In genomic region chr16:79175286-79176057, GRCh38 we compare ENCODE assay signal across 23 cellular contexts.
DNase-seq lines count a peak whose midpoint lies in the region; ATAC-seq, FAIRE-seq and TF ChIP-seq lines count a peak whose summit lies in the region.
"Had no signal": no experiment of that assay in that cellular context is flagged by ENCODE, and none has a peak within 500 bp of the region (broad histone marks: within the 10 kb centered on the region; RNA-seq: fewer than 3 reads in every experiment).

No MANE protein-coding gene starts in this region.

- H3K9me3 Mint-ChIP-seq in neural progenitor cell = peaks cover 7% of the 10 kb centered on the region

- H3K9ac ChIP-seq in BLaER1 (no peak overlapping the region), DND-41 (ENCODE audit: low read depth, low read length) (no peak overlapping the region), K562 (ENCODE audit: insufficient read depth in 1 of 2, low read depth in 2 of 2, low read length in 2 of 2) (no peak overlapping the region), mesendoderm (ENCODE audit: low read length) (no peak overlapping the region), neural progenitor cell (no peak overlapping the region)

- no peak overlapping the region for H2BK5ac ChIP-seq in mesendoderm (ENCODE audit: low read length)

- H3K4me3 ChIP-seq in BLaER1 = no peak overlapping the region
- H3K4me3 ChIP-seq in DND-41 (ENCODE audit: low read depth in 1 of 2, low read length in 2 of 2) = no peak overlapping the region
- no peak overlapping the region for H3K4me3 ChIP-seq in K562
- H3K4me3 ChIP-seq in mesendoderm (ENCODE audit: low read length) = no peak overlapping the region
- no peak overlapping the region for H3K4me3 ChIP-seq in neural progenitor cell
- H3K4me3 ChIP-seq: PC-9 had no signal

- in situ Hi-C loops in K562 (cut with MboI) = no loop called here

- H3K27me3 ChIP-seq in BLaER1 (no peaks in the 10 kb centered on the region), DND-41 (ENCODE audit: insufficient read depth, low read length, poor library complexity) (no peaks in the 10 kb centered on the region), K562 (ENCODE audit: control insufficient read depth in 2 of 2, insufficient read depth in 2 of 2, low read length in 2 of 2) (no peaks in the 10 kb centered on the region; a peak in 2 of 5 replicates), mesendoderm (ENCODE audit: insufficient read depth, low read length, poor library complexity) (no peaks in the 10 kb centered on the region), neural progenitor cell (no peaks in the 10 kb centered on the region)

- TF ChIP-seq EP300 in K562 (IDR thresholded peaks at IDR 0.05; ENCODE audit: low read length) = no peak

- H3K4me1 Mint-ChIP-seq in neural progenitor cell = peaks cover 3% of the 10 kb centered on the region
- H3K4me1 Mint-ChIP-seq: CD4-positive, CD25-positive, alpha-beta regulatory T cell had no signal

- H3K9me1 ChIP-seq in K562 (ENCODE audit: control insufficient read depth, insufficient read depth, low read length) = no peaks in the 10 kb centered on the region

- H2AK5ac ChIP-seq in mesendoderm (ENCODE audit: low read length) = no peak overlapping the region

- H2AFZ ChIP-seq in DND-41 (ENCODE audit: low read depth, low read length) (no peak overlapping the region), K562 (ENCODE audit: low read depth, low read length) (no peak overlapping the region), neural progenitor cell (replicated peaks) (no peak overlapping the region)
- H2AFZ ChIP-seq: PC-9 had no signal

- TF ChIP-seq POLR2A in K562 (conservative IDR thresholded peaks at IDR 0.05) = no peak

- POLR2A ChIA-PET in K562 (lab: Yijun Ruan, JAX) = interaction anchor here (1.1 to 1.4 kb wide), 2 partner anchors 12 to 196 kb away, joined by 3 read pairs; no protein-coding TSS in a partner anchor

- CTCF ChIA-PET in K562 (lab: Yijun Ruan, JAX; ENCODE audit: low intra/inter-chr PET ratio) = no interaction called here

- no peak overlapping the region for H2BK120ac ChIP-seq in mesendoderm (ENCODE audit: low read depth, low read length)

- no peaks in the 10 kb centered on the region for H4K20me1 ChIP-seq in BLaER1
- no peaks in the 10 kb centered on the region for H4K20me1 ChIP-seq in DND-41 (ENCODE audit: insufficient read depth, low read length)
- H4K20me1 ChIP-seq in K562 (replicated peaks; ENCODE audit: control insufficient read depth, insufficient read depth, low read length) = no peaks in the 10 kb centered on the region
- no peaks in the 10 kb centered on the region for H4K20me1 ChIP-seq in neural progenitor cell (ENCODE audit: low read depth)

- H3K27ac Mint-ChIP-seq in neural progenitor cell = no peak overlapping the region
- H3K27ac Mint-ChIP-seq: CD4-positive, CD25-positive, alpha-beta regulatory T cell had no signal

- intact Hi-C loops in K562 (cut with micrococcal nuclease) = no loop called here

- H3K9me3 ChIP-seq in BLaER1 = peaks cover 21% of the 10 kb centered on the region; the same call in 1 of the 2 replicates
- no peaks in the 10 kb centered on the region for H3K9me3 ChIP-seq in DND-41 (ENCODE audit: insufficient read depth, low read length, severe bottlenecking)
- H3K9me3 ChIP-seq in K562 (replicated peaks; ENCODE audit: control insufficient read depth, insufficient read depth, low read depth, low read length) = no peaks in the 10 kb centered on the region; the same call in 1 of the 2 replicates
- H3K9me3 ChIP-seq in neural progenitor cell (ENCODE audit: low read depth) = no peaks in the 10 kb centered on the region

- H4K8ac ChIP-seq in mesendoderm (ENCODE audit: low read depth, low read length) = no peak overlapping the region

- no peak overlapping the region for H3K4me3 Mint-ChIP-seq in neural progenitor cell
- H3K4me3 Mint-ChIP-seq: CD4-positive, CD25-positive, alpha-beta regulatory T cell had no signal

- under 1% methylated on average over 6 of the region's 6 CpGs for WGBS in K562 (ENCODE audit: insufficient coverage, low coverage, missing lambda C conversion rate)
- no CpG with 5 or more reads among the region's 6 CpGs for WGBS in mesendoderm (ENCODE audit: extremely low coverage, insufficient coverage, low lambda C conversion rate)

- H3K4ac ChIP-seq in mesendoderm (ENCODE audit: low read depth, low read length) = no peak overlapping the region

- no peak for ATAC-seq in DND-41 (ENCODE audit: insufficient read depth, low read depth)
- ATAC-seq in K562 = no peak
- no peak for ATAC-seq in GM18517 (IDR thresholded peaks at IDR 0.05; ENCODE audit: unreplicated experiment)

- H3K56ac ChIP-seq in mesendoderm (ENCODE audit: low read length) = peak overlapping the region; percentile 36

- peak overlapping the region; percentile 54 for H3K18ac ChIP-seq in mesendoderm (ENCODE audit: low read length)

- H3K79me2 ChIP-seq in DND-41 (ENCODE audit: insufficient read depth, low read length) = no peaks in the 10 kb centered on the region
- no peaks in the 10 kb centered on the region for H3K79me2 ChIP-seq in K562 (ENCODE audit: control insufficient read depth, insufficient read depth, low read length)
- no peaks in the 10 kb centered on the region for H3K79me2 ChIP-seq in mesendoderm (ENCODE audit: control insufficient read depth, insufficient read depth, low read length)
- H3K79me2 ChIP-seq in neural progenitor cell (ENCODE audit: low read depth) = no peaks in the 10 kb centered on the region

- H3K4me2 ChIP-seq in BLaER1 (peak overlapping the region; percentile 59), DND-41 (ENCODE audit: insufficient read depth, low read length) (no peak overlapping the region), K562 (ENCODE audit: insufficient read depth, low read length) (no peak overlapping the region), mesendoderm (ENCODE audit: low read length) (no peak overlapping the region), neural progenitor cell (no peak overlapping the region)
- H3K4me2 ChIP-seq: PC-9 had no signal

- FAIRE-seq in K562 (lab: Jason Lieb, UNC) = no peak
- FAIRE-seq: GM12892, GM18507, H54 had no signal

- H3K36me3 ChIP-seq in BLaER1 = no peaks in the 10 kb centered on the region
- H3K36me3 ChIP-seq in DND-41 (ENCODE audit: insufficient read depth, low read length) = no peaks in the 10 kb centered on the region
- no peaks in the 10 kb centered on the region for H3K36me3 ChIP-seq in K562 (ENCODE audit: control insufficient read depth, insufficient read depth, low read length)
- H3K36me3 ChIP-seq in mesendoderm (ENCODE audit: control insufficient read depth, insufficient read depth, low read length) = no peaks in the 10 kb centered on the region
- H3K36me3 ChIP-seq in neural progenitor cell = no peaks in the 10 kb centered on the region

- TF ChIP-seq CTCF in DND-41 (IDR thresholded peaks at IDR 0.05; ENCODE audit: borderline replicate concordance, extremely low read depth, low read length, poor library complexity, severe bottlenecking) = no peak
- TF ChIP-seq CTCF in K562 (IDR thresholded peaks at IDR 0.05 in 2 of 3, conservative IDR thresholded peaks at IDR 0.05 in 1 of 3; ENCODE audit: insufficient read depth in 2 of 3, low read depth in 1 of 3, low read length in 3 of 3) = no peak
- TF ChIP-seq CTCF in neural progenitor cell (IDR thresholded peaks at IDR 0.05) = no peak

- H3F3A ChIP-seq in neural progenitor cell (ENCODE audit: low read depth) = no peaks in the 10 kb centered on the region

- no peak overlapping the region for H2BK15ac ChIP-seq in mesendoderm (replicated peaks; ENCODE audit: low read depth)

- H3K27ac ChIP-seq in BLaER1 = no peak overlapping the region
- peak overlapping the region; percentile 12; the same call in 1 of the 2 replicates for H3K27ac ChIP-seq in DND-41 (ENCODE audit: low read length)
- no peak overlapping the region for H3K27ac ChIP-seq in K562 (ENCODE audit: extremely low read depth, low read depth, low read length)
- H3K27ac ChIP-seq in mesendoderm (ENCODE audit: low read depth, low read length) = no peak overlapping the region
- H3K27ac ChIP-seq in neural progenitor cell = no peak overlapping the region
- H3K27ac ChIP-seq: PC-9, RWPE1 had no signal

- no peaks in the 10 kb centered on the region for H3K79me1 ChIP-seq in mesendoderm (ENCODE audit: low read length)

- no peak overlapping the region for H4K5ac ChIP-seq in mesendoderm (ENCODE audit: low read length)

- H3K27me3 Mint-ChIP-seq in neural progenitor cell (ENCODE audit: insufficient read depth, low read depth) = no peaks in the 10 kb centered on the region
- H3K27me3 Mint-ChIP-seq: CD4-positive, CD25-positive, alpha-beta regulatory T cell had no signal

- no peak overlapping the region for H3K23ac ChIP-seq in mesendoderm (ENCODE audit: low read length)

- BruUV-seq in K562 (replicated peaks; lab: Mats Ljungman, UMichigan) = no TSS peak

- no peaks in the 10 kb centered on the region for H3K36me3 Mint-ChIP-seq in neural progenitor cell

- no peak for DNase-seq in DND-41
- DNase-seq in K562 (ENCODE audit: extremely low read depth in 1 of 4, low spot score in 3 of 4) = no peak
- peak; percentile 81 for DNase-seq in mesendoderm
- no peak for DNase-seq in neural progenitor cell (ENCODE audit: low spot score)
- no peak for DNase-seq in GM19240 (ENCODE audit: insufficient read length, low spot score)
- DNase-seq: AML-193; CD4-positive, CD25-positive, alpha-beta regulatory T cell; COR-L47; DMS153; EL; KG1; MV-4-11; NCI-H187; NCI-H2107; NCI-H2227 treated with DMSO at 0.1 percent for 48 hours; NCI-H524; PC-9 had no signal

- H3K4me1 ChIP-seq in BLaER1 (peaks cover 59% of the 10 kb centered on the region), DND-41 (ENCODE audit: insufficient read depth, low read length) (peaks cover 6% of the 10 kb centered on the region), K562 (replicated peaks in 1 of 2; ENCODE audit: control insufficient read depth in 2 of 2, insufficient read depth in 2 of 2, low read length in 2 of 2) (no peaks in the 10 kb centered on the region), mesendoderm (ENCODE audit: control insufficient read depth, low read depth, low read length) (peaks cover 8% of the 10 kb centered on the region), neural progenitor cell (no peaks in the 10 kb centered on the region)

- TF ChIP-seq RAD21 in K562 (CRISPR knock-in tag; conservative IDR thresholded peaks at IDR 0.05 in 1 of 2, IDR thresholded peaks at IDR 0.05 in 1 of 2) = no peak

TF ChIP-seq in K562, 482 proteins besides CTCF, POLR2A, EP300 and RAD21 (continues in another document):
- TF ChIP-seq STAT5A (IDR thresholded peaks at IDR 0.05; ENCODE audit: borderline replicate concordance, low read length) (no peak), C11orf30 (IDR thresholded peaks at IDR 0.05; ENCODE audit: low read depth) (no peak), ZZZ3 (IDR thresholded peaks at IDR 0.05) (no peak), ZSCAN32 (CRISPR knock-in tag; IDR thresholded peaks at IDR 0.05) (no peak), ZNF79 (CRISPR knock-in tag; IDR thresholded peaks at IDR 0.05; ENCODE audit: low read depth) (no peak), FOXP1 (CRISPR knock-in tag; IDR thresholded peaks at IDR 0.05) (no peak), ZNF778 (CRISPR knock-in tag; IDR thresholded peaks at IDR 0.05) (no peak), ZNF165 (CRISPR knock-in tag; IDR thresholded peaks at IDR 0.05; ENCODE audit: borderline replicate concordance) (no peak), ZNF436 (CRISPR knock-in tag; IDR thresholded peaks at IDR 0.05) (no peak), ETV5 (CRISPR knock-in tag; IDR thresholded peaks at IDR 0.05; ENCODE audit: low read depth) (no peak)
